12 cellular contexts compared by ENCODE assay signal in the genomic region with DNA sequence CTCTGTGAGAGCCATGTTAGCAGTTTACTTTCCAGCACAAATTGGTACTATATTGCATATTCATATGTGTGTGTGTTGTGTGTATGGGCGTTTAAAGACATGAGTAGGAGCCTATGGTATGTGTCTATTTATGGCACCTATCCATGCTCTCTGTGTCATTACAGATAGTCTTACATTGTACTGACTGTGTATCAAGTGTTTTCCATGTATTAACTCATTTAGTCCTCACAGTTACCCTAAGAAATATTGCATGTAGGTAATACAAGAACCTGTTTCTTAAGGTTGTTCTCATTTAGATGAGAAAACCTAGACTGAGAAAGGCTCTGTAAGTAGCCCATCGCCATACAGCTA. TPM values are rescaled to one million over a fixed set of nuclear protein-coding genes. Genes with fewer than 3 reads are reported as not detected.
DNase-seq lines count a peak whose midpoint lies in the region; ATAC-seq and TF ChIP-seq lines count a peak whose summit lies in the region.
"Had no signal": no experiment of that assay in that cellular context is flagged by ENCODE, and none has a peak within 500 bp of the region (broad histone marks: within the 10 kb centered on the region; RNA-seq: fewer than 3 reads in every experiment).

No MANE protein-coding gene starts in this region.

- H3K27me3 Mint-ChIP-seq in T-helper 2 cell treated with Interferon-gamma antibody and Interleukin-4, amounts not matched to agents 5 μg/mL and 100 μg/mL, for 36 hours (ENCODE audit: low read depth) = no peaks in the 10 kb centered on the region

- BruUV-seq in mammary epithelial cell (replicated peaks; lab: Mats Ljungman, UMichigan) = no TSS peak

- DNase-seq in T-helper 2 cell treated with Interferon-gamma antibody and Interleukin-4, amounts not matched to agents 5 μg/mL and 100 μg/mL, for 36 hours (ENCODE audit: low spot score) = no peak
- DNase-seq in T-helper 2 cell (no peak), mammary epithelial cell (no peak), left ventricle myocardium superior (no peak), T1000 (lab: John Stamatoyannopoulos, UW) (no peak)
- no peak for DNase-seq in stimulated activated CD8-positive, alpha-beta memory T cell treated with anti-CD3 and anti-CD28 coated beads, Interleukin-4, amount 100 ng/mL, for 48 hours
- DNase-seq: 8988T, Kasumi-1 had no signal

- WGBS in mammary epithelial cell (ENCODE audit: low coverage, missing lambda C conversion rate) = 92% methylated on average over 2 of the region's 2 CpGs

- no peak overlapping the region for H2AFZ ChIP-seq in Loucy (ENCODE audit: low read length)
- H2AFZ ChIP-seq in mammary epithelial cell (ENCODE audit: low read depth, low read length) = no peak overlapping the region
- no peak overlapping the region for H2AFZ ChIP-seq in neural cell (ENCODE audit: low read depth, low read length)

- H3K4me1 Mint-ChIP-seq in T-helper 2 cell treated with Interferon-gamma antibody and Interleukin-4, amounts not matched to agents 5 μg/mL and 100 μg/mL, for 36 hours (ENCODE audit: low read depth) = peaks cover 20% of the 10 kb centered on the region

- CTCF ChIA-PET in mammary epithelial cell (lab: Charles Lee; ENCODE audit: low non-redundant PET) = no interaction called here

- intact Hi-C loops in mammary epithelial cell (cut with micrococcal nuclease) = no loop called here
- intact Hi-C loops in left ventricle myocardium superior (cut with micrococcal nuclease) = no loop called here

- H4K20me1 ChIP-seq in Loucy (ENCODE audit: insufficient read depth, low read length, poor library complexity, severe bottlenecking) (no peaks in the 10 kb centered on the region), mammary epithelial cell (ENCODE audit: insufficient read depth, low read length) (no peaks in the 10 kb centered on the region), neural cell (ENCODE audit: insufficient read depth) (no peaks in the 10 kb centered on the region)

- H3K4me3 ChIP-seq in Loucy (ENCODE audit: low read length, poor library complexity, severe bottlenecking) = peak overlapping the region; percentile 84
- no peak overlapping the region for H3K4me3 ChIP-seq in mammary epithelial cell (replicated peaks in 1 of 3; ENCODE audit: insufficient read depth in 1 of 3, low read depth in 2 of 3, low read length in 3 of 3)
- peak overlapping the region; percentile 73 for H3K4me3 ChIP-seq in neural cell (ENCODE audit: low read length)

- TF ChIP-seq CTCF in Loucy (conservative IDR thresholded peaks at IDR 0.05; ENCODE audit: low read length) (no peak), mammary epithelial cell (conservative IDR thresholded peaks at IDR 0.05 in 1 of 2, IDR thresholded peaks at IDR 0.05 in 1 of 2; ENCODE audit: extremely low read depth in 1 of 2, insufficient read depth in 1 of 2, low read depth in 1 of 2, low read length in 2 of 2) (no peak), neural cell (IDR thresholded peaks at IDR 0.05; ENCODE audit: poor library complexity, severe bottlenecking) (no peak)

- H3K36me3 ChIP-seq in Loucy (ENCODE audit: insufficient read depth, low read length) = no peaks in the 10 kb centered on the region
- H3K36me3 ChIP-seq in mammary epithelial cell (ENCODE audit: insufficient read depth, low read length) = peaks cover 9% of the 10 kb centered on the region
- no peaks in the 10 kb centered on the region for H3K36me3 ChIP-seq in neural cell (ENCODE audit: insufficient read depth, low read length)

- peak overlapping the region; percentile 79 for H3K4me2 ChIP-seq in Loucy (ENCODE audit: low read depth, low read length, poor library complexity, severe bottlenecking)
- peak overlapping the region; percentile 83 for H3K4me2 ChIP-seq in mammary epithelial cell (ENCODE audit: insufficient read depth, low read depth, low read length)
- H3K4me2 ChIP-seq in neural cell (ENCODE audit: low read length) = no peak overlapping the region

- H3K79me2 ChIP-seq in Loucy (ENCODE audit: insufficient read depth, low read length) = peaks cover 5% of the 10 kb centered on the region; the same call in 1 of the 2 replicates
- H3K79me2 ChIP-seq in mammary epithelial cell (ENCODE audit: insufficient read depth, low read length) = peaks cover 36% of the 10 kb centered on the region
- no peaks in the 10 kb centered on the region for H3K79me2 ChIP-seq in neural cell (replicated peaks; ENCODE audit: insufficient read depth, low read length)

- TF ChIP-seq RAD21 in neural cell (conservative IDR thresholded peaks at IDR 0.05) = no peak

- TF ChIP-seq EP300 in neural cell (conservative IDR thresholded peaks at IDR 0.05; ENCODE audit: poor library complexity, severe bottlenecking) = no peak

- no peaks in the 10 kb centered on the region for H3K9me2 ChIP-seq in Loucy (replicated peaks; ENCODE audit: low read depth, low read length)
- H3K9me2 ChIP-seq in neural cell (ENCODE audit: insufficient read depth, low read length) = no peaks in the 10 kb centered on the region

- in situ Hi-C loops in mammary epithelial cell (cut with MboI; ENCODE audit: low sequenced_read_pairs in 2 of 2) = no loop called here

- H3K9me3 ChIP-seq in Loucy (ENCODE audit: insufficient read depth, low read depth, low read length) (no peaks in the 10 kb centered on the region), mammary epithelial cell (replicated peaks; ENCODE audit: insufficient read depth, low read length) (no peaks in the 10 kb centered on the region), neural cell (ENCODE audit: low read length) (no peaks in the 10 kb centered on the region)

- H3K4me1 ChIP-seq in Loucy (ENCODE audit: insufficient read depth, low read length, poor library complexity, severe bottlenecking) (peaks cover 5% of the 10 kb centered on the region), mammary epithelial cell (ENCODE audit: insufficient read depth, low read length) (peaks cover 16% of the 10 kb centered on the region)

- ATAC-seq in left ventricle myocardium superior = no peak

- no peaks in the 10 kb centered on the region for H3K9me3 Mint-ChIP-seq in T-helper 2 cell treated with Interferon-gamma antibody and Interleukin-4, amounts not matched to agents 5 μg/mL and 100 μg/mL, for 36 hours

- H3K27ac ChIP-seq in mammary epithelial cell (ENCODE audit: insufficient read depth, low read depth, low read length) = no peak overlapping the region
- H3K27ac ChIP-seq in neural cell (ENCODE audit: low read length) = no peak overlapping the region

- peak overlapping the region; percentile 98 for H3K27ac Mint-ChIP-seq in T-helper 2 cell treated with Interferon-gamma antibody and Interleukin-4, amounts not matched to agents 5 μg/mL and 100 μg/mL, for 36 hours

- peaks cover 16% of the 10 kb centered on the region for H3K36me3 Mint-ChIP-seq in T-helper 2 cell treated with Interferon-gamma antibody and Interleukin-4, amounts not matched to agents 5 μg/mL and 100 μg/mL, for 36 hours (ENCODE audit: low read depth)

- H3K9ac ChIP-seq in Loucy (ENCODE audit: low read depth, low read length, poor library complexity, severe bottlenecking) = no peak overlapping the region
- H3K9ac ChIP-seq in mammary epithelial cell (ENCODE audit: insufficient read depth, low read length) = no peak overlapping the region
- no peak overlapping the region for H3K9ac ChIP-seq in neural cell (ENCODE audit: low read length)

- H3F3A ChIP-seq in Loucy (ENCODE audit: low read depth) (no peaks in the 10 kb centered on the region), neural cell (ENCODE audit: insufficient read depth, low read length, poor library complexity, severe bottlenecking) (no peaks in the 10 kb centered on the region)

- H3K27me3 ChIP-seq in Loucy (ENCODE audit: insufficient read depth, low read length, poor library complexity, severe bottlenecking) (no peaks in the 10 kb centered on the region), mammary epithelial cell (ENCODE audit: insufficient read depth, low read length) (no peaks in the 10 kb centered on the region), neural cell (ENCODE audit: insufficient read depth, low read depth, low read length) (no peaks in the 10 kb centered on the region)

- peak overlapping the region; percentile 97 for H3K4me3 Mint-ChIP-seq in T-helper 2 cell treated with Interferon-gamma antibody and Interleukin-4, amounts not matched to agents 5 μg/mL and 100 μg/mL, for 36 hours

- dilution Hi-C loops in mammary epithelial cell (cut with HindIII; ENCODE audit: low sequenced_read_pairs) = no loop called here

TF ChIP-seq in neural cell, 6 proteins besides CTCF, POLR2A, EP300 and RAD21:
- TF ChIP-seq POLR2AphosphoS5 (IDR thresholded peaks at IDR 0.05) = no peak

RNA-seq across cellular contexts. Expression of a gene that starts 1.6 kb away (rescaled TPM):
- 10 to 100 TPM; 24.3 to 29.5 TPM for total RNA-seq in mammary epithelial cell
- polyA plus RNA-seq in mammary epithelial cell = 29.5 TPM
- polyA minus RNA-seq in mammary epithelial cell = 70.1 TPM
- 13.9 and 18.1 TPM in 2 replicates for polyA plus RNA-seq in neural cell
- polyA minus RNA-seq in neural cell = 11.7 and 13.4 TPM in 2 replicates
- total RNA-seq in left ventricle myocardium superior = 8.3 TPM

RNA-seq across cellular contexts. Expression of a gene that starts 7.5 kb away (rescaled TPM):
- total RNA-seq in mammary epithelial cell = not detected
- not detected for polyA plus RNA-seq in mammary epithelial cell
- not detected for polyA minus RNA-seq in mammary epithelial cell
- polyA plus RNA-seq in neural cell = not detected in 2 replicates
- not detected in 2 replicates for polyA minus RNA-seq in neural cell
- total RNA-seq in left ventricle myocardium superior = 2.9 TPM
- total RNA-seq: G401, mononuclear cell had no signal

RNA-seq across cellular contexts. Expression of a gene that starts 24.3 kb away (rescaled TPM):
- total RNA-seq in mammary epithelial cell (10 to 100 TPM; 11.7 to 19.2 TPM), left ventricle myocardium superior (4.9 TPM)
- polyA plus RNA-seq in mammary epithelial cell (16.5 TPM), neural cell (4.6 and 6.3 TPM in 2 replicates)
- polyA minus RNA-seq in mammary epithelial cell (11.7 TPM), neural cell (3.4 and 3.6 TPM in 2 replicates)

RNA-seq across cellular contexts. Expression of a gene that starts 39.5 kb away (rescaled TPM):
- total RNA-seq in mammary epithelial cell (10 to 100 TPM; 10.3 to 16.8 TPM), left ventricle myocardium superior (6.1 TPM)
- polyA plus RNA-seq in mammary epithelial cell (7.6 TPM), neural cell (33.1 and 36.6 TPM in 2 replicates)
- polyA minus RNA-seq in mammary epithelial cell (2.0 TPM), neural cell (14.4 and 23.6 TPM in 2 replicates)

Comparison
In these comparisons a context has a peak if more than half of its experiments do, and no peak if none do; other contexts are left out.
1. H3K4me3 ChIP-seq: peak in Loucy (single experiment) and neural cell (single experiment); none in mammary epithelial cell (0 of 3).